ENCODE assay signal across 23 cellular contexts in the genomic region with DNA sequence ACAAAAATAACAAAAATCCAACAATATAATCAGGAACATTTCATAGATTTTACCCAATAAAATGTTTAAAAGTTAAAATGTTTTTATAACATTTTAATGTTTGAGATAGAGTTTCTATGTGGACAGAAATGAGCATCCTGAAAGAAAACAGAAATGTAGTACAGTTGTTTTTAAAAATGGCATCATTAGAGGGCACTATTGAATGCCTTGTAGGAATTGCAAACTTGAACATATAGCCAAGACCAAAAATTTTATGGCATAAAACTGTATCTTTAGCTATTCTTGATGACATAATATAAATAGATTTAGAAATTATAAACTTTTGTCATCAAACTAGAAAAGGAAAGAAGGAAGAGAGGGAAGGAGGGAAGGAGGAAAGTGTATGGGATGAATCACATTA.
"Had no signal": no experiment of that assay in that cellular context is flagged by ENCODE, and none has a peak within 500 bp of the region (broad histone marks: within the 10 kb centered on the region; RNA-seq: fewer than 3 reads in every experiment).

No MANE protein-coding gene starts in this region.

- H3K4me3 Mint-ChIP-seq: activated B cell treated with CpG ODN at 0.5 μM for 24 hours; activated CD4-positive, alpha-beta memory T cell treated with anti-CD3 and anti-CD28 coated beads for 36 hours; activated CD8-positive, alpha-beta memory T cell treated with anti-CD3 and anti-CD28 coated beads, Interleukin-2, amount 10 ng/mL, durations not matched to agents 7 days and 5 days; activated naive CD4-positive, alpha-beta T cell treated with anti-CD3 and anti-CD28 coated beads for 36 hours; dendritic cell treated with granulocyte-macrophage colony-stimulating factor and Interleukin-4, amounts not matched to agents 40 ng/mL and 50 ng/mL, for 4 days; nephron; stimulated activated naive CD8-positive, alpha-beta T cell treated with anti-CD3 and anti-CD28 coated beads, Interleukin-15, Interleukin-2, amounts not matched to agents 100 ng/mL and 50 ng/mL, for 24 hours had no signal

- DNase-seq: activated B cell treated with CpG ODN at 0.5 μM for 24 hours; activated CD4-positive, alpha-beta memory T cell treated with anti-CD3 and anti-CD28 coated beads for 36 hours; activated CD4-positive, alpha-beta T cell treated with anti-CD3 and anti-CD28 coated beads for 4 hours; activated CD8-positive, alpha-beta memory T cell treated with anti-CD3 and anti-CD28 coated beads, Interleukin-2, amount 10 ng/mL, durations not matched to agents 7 days and 5 days; activated naive CD4-positive, alpha-beta T cell treated with anti-CD3 and anti-CD28 coated beads for 36 hours; activated T-cell treated with anti-CD3 and anti-CD28 coated beads, Interleukin-2, amount 50 U/mL, for 1 hour; anterior cingulate cortex; effector memory CD4-positive, alpha-beta T cell; foreskin fibroblast; glutamatergic neuron; kidney; midbrain; occipital lobe; T-helper 1 cell; T-helper 9 cell had no signal

- H3K27me3 ChIP-seq: tibial nerve had no signal

- H3K36me3 ChIP-seq: tibial nerve had no signal

- H3K4me1 Mint-ChIP-seq: activated B cell treated with CpG ODN at 0.5 μM for 24 hours; activated CD8-positive, alpha-beta memory T cell treated with anti-CD3 and anti-CD28 coated beads, Interleukin-2, amount 10 ng/mL, durations not matched to agents 7 days and 5 days; nephron had no signal

- H3K27me3 Mint-ChIP-seq: activated B cell treated with CpG ODN at 0.5 μM for 24 hours; activated CD8-positive, alpha-beta memory T cell treated with anti-CD3 and anti-CD28 coated beads, Interleukin-2, amount 10 ng/mL, durations not matched to agents 7 days and 5 days; dendritic cell treated with granulocyte-macrophage colony-stimulating factor and Interleukin-4, amounts not matched to agents 40 ng/mL and 50 ng/mL, for 4 days; progenitor cell of endocrine pancreas had no signal

- H3K27ac Mint-ChIP-seq: activated B cell treated with CpG ODN at 0.5 μM for 24 hours; activated CD4-positive, alpha-beta memory T cell treated with anti-CD3 and anti-CD28 coated beads for 36 hours; activated CD8-positive, alpha-beta memory T cell treated with anti-CD3 and anti-CD28 coated beads, Interleukin-2, amount 10 ng/mL, durations not matched to agents 7 days and 5 days; activated naive CD4-positive, alpha-beta T cell treated with anti-CD3 and anti-CD28 coated beads for 36 hours; dendritic cell treated with granulocyte-macrophage colony-stimulating factor and Interleukin-4, amounts not matched to agents 40 ng/mL and 50 ng/mL, for 4 days; nephron; progenitor cell of endocrine pancreas; stimulated activated naive CD8-positive, alpha-beta T cell treated with anti-CD3 and anti-CD28 coated beads, Interleukin-15, Interleukin-2, amounts not matched to agents 100 ng/mL and 50 ng/mL, for 24 hours had no signal

- H3K27ac ChIP-seq: tibial nerve had no signal

- H3K36me3 Mint-ChIP-seq: activated CD4-positive, alpha-beta memory T cell treated with anti-CD3 and anti-CD28 coated beads for 36 hours; activated CD8-positive, alpha-beta memory T cell treated with anti-CD3 and anti-CD28 coated beads, Interleukin-2, amount 10 ng/mL, durations not matched to agents 7 days and 5 days had no signal

- FAIRE-seq: urothelium cell line had no signal

- H3K4me1 ChIP-seq: tibial nerve had no signal

- ATAC-seq: activated CD8-positive, alpha-beta memory T cell treated with anti-CD3 and anti-CD28 coated beads, Interleukin-2, amount 10 ng/mL, durations not matched to agents 7 days and 5 days; left lobe of liver had no signal

- H3K4me3 ChIP-seq: lung, tibial nerve had no signal
